ENCODE assay signal across 21 cellular contexts in genomic region chr22:38212442-38212841, GRCh38.
"Had no signal": no experiment of that assay in that cellular context is flagged by ENCODE, and none has a peak within 500 bp of the region (broad histone marks: within the 10 kb centered on the region; RNA-seq: fewer than 3 reads in every experiment).

No MANE protein-coding gene starts in this region.

- H3K36me3 ChIP-seq: neural progenitor cell, pancreas, right lobe of liver, WERI-Rb-1 had no signal

- H3K4me3 ChIP-seq: ascending aorta, esophagus muscularis mucosa, neural progenitor cell, pancreas, right lobe of liver, thoracic aorta, upper lobe of right lung had no signal

- H3K9me3 Mint-ChIP-seq: neural progenitor cell had no signal

- H3K27ac ChIP-seq: esophagus muscularis mucosa, neural progenitor cell, pancreas, right lobe of liver, thoracic aorta, upper lobe of right lung, WERI-Rb-1 had no signal

- ATAC-seq: left ventricle myocardium superior, pancreas, right lobe of liver had no signal

- H3K27me3 ChIP-seq: ascending aorta, esophagus muscularis mucosa, pancreas, right lobe of liver, upper lobe of right lung had no signal

- DNase-seq: activated CD4-positive, alpha-beta T cell treated with anti-CD3 and anti-CD28 coated beads for 1 hour; activated CD8-positive, alpha-beta memory T cell treated with anti-CD3 and anti-CD28 coated beads for 24 hours; activated CD8-positive, alpha-beta memory T cell treated with anti-CD3 and anti-CD28 coated beads, Interleukin-2, amount 50 U/mL, for 48 hours; activated effector memory CD4-positive, alpha-beta T cell treated with anti-CD3 and anti-CD28 coated beads, Interleukin-2, amount 50 U/mL, for 16 hours; activated naive CD4-positive, alpha-beta T cell treated with anti-CD3 and anti-CD28 coated beads, Interleukin-2, amount 50 U/mL, for 16 hours; activated T-cell treated with anti-CD3 and anti-CD28 coated beads, Interleukin-2, amount 50 U/mL, for 48 hours; cerebellar nuclear complex; cortex of kidney; effector CD8-positive, alpha-beta T cell; left ventricle myocardium superior; pancreas; right lobe of liver; small intestine; stimulated activated CD4-positive, alpha-beta T cell treated with anti-CD3 and anti-CD28 coated beads, Interleukin-4, amount 100 ng/mL, for 1 hour; T-helper 2 cell; upper lobe of right lung; WERI-Rb-1 had no signal

- H3K9me3 ChIP-seq: ascending aorta, esophagus muscularis mucosa, pancreas, right lobe of liver, thoracic aorta, upper lobe of right lung had no signal

- H3K27ac Mint-ChIP-seq: neural progenitor cell had no signal

- H3K4me1 ChIP-seq: neural progenitor cell had no signal
